In genomic region chr1:200336901-200337391, GRCh38 we compare ENCODE assay signal across 17 cellular contexts.
DNase-seq lines count a peak whose midpoint lies in the region; ATAC-seq and TF ChIP-seq lines count a peak whose summit lies in the region.
"Had no signal": no experiment of that assay in that cellular context is flagged by ENCODE, and none has a peak within 500 bp of the region (broad histone marks: within the 10 kb centered on the region; RNA-seq: fewer than 3 reads in every experiment).

No MANE protein-coding gene starts in this region.

- H3K9me3 ChIP-seq in breast epithelium (no peaks in the 10 kb centered on the region), hepatocyte (ENCODE audit: low read depth) (no peaks in the 10 kb centered on the region), vagina (no peaks in the 10 kb centered on the region)
- H3K9me3 ChIP-seq: spleen had no signal

- POLR2A ChIA-PET in MCF 10A (lab: Yijun Ruan, JAX) (no interaction called here), T-cell (lab: Charles Lee) (no interaction called here)

- H3K9me3 Mint-ChIP-seq in MCF 10A (ENCODE audit: unreplicated experiment) (no peaks in the 10 kb centered on the region), T-cell (no peaks in the 10 kb centered on the region)
- no peaks in the 10 kb centered on the region for H3K9me3 Mint-ChIP-seq in stimulated activated memory B cell treated with anti-CD40 and anti-IgM and Interleukin-4, amounts not matched to agents 10 μg/mL and 1 μg/mL and 100 μg/mL, for 72 hours
- H3K9me3 Mint-ChIP-seq in activated naive CD4-positive, alpha-beta T cell treated with anti-CD3 and anti-CD28 coated beads, Interleukin-2, amount 10 ng/mL, durations not matched to agents 7 days and 5 days: no peaks in the 10 kb centered on the region
- H3K9me3 Mint-ChIP-seq: dendritic cell treated with granulocyte-macrophage colony-stimulating factor and Interleukin-4, amounts not matched to agents 40 ng/mL and 50 ng/mL, for 4 days; immature natural killer cell had no signal

- WGBS in hepatocyte (ENCODE audit: low lambda C conversion rate, missing lambda C conversion rate): 24% methylated on average over 4 of the region's 4 CpGs

- H3K9me2 ChIP-seq in hepatocyte (replicated peaks; ENCODE audit: insufficient read depth): no peaks in the 10 kb centered on the region

- peaks cover 14% of the 10 kb centered on the region for H3K4me1 Mint-ChIP-seq in MCF 10A (ENCODE audit: insufficient read depth, unreplicated experiment)
- peaks cover 28 to 30% (median 29%) of the 10 kb centered on the region in 3 donors for H3K4me1 Mint-ChIP-seq in T-cell
- H3K4me1 Mint-ChIP-seq in stimulated activated memory B cell treated with anti-CD40 and anti-IgM and Interleukin-4, amounts not matched to agents 10 μg/mL and 1 μg/mL and 100 μg/mL, for 72 hours: peaks cover 25% of the 10 kb centered on the region
- peaks cover 24% of the 10 kb centered on the region for H3K4me1 Mint-ChIP-seq in activated naive CD4-positive, alpha-beta T cell treated with anti-CD3 and anti-CD28 coated beads, Interleukin-2, amount 10 ng/mL, durations not matched to agents 7 days and 5 days

- BruUV-seq in MCF 10A (replicated peaks; lab: Mats Ljungman, UMichigan): no TSS peak

- CTCF ChIA-PET in MCF 10A (lab: Yijun Ruan, JAX) (interaction anchor here (0.7 to 1.5 kb wide), 3 partner anchors 18 to 652 kb away, joined by 3 to 4 read pairs (median 4); no protein-coding TSS in a partner anchor), T-cell (lab: Charles Lee) (interaction anchor here in 1 of 2 donors (0.6 kb wide), 1 partner anchor 35 kb away, joined by 3 read pairs; no protein-coding TSS in a partner anchor)
- CTCF ChIA-PET in activated naive CD4-positive, alpha-beta T cell treated with anti-CD3 and anti-CD28 coated beads, Interleukin-2, amount 10 ng/mL, durations not matched to agents 7 days and 5 days (lab: Charles Lee): interaction anchor here (0.8 to 1.5 kb wide), 2 partner anchors 136 to 153 kb away, joined by 3 read pairs; no protein-coding TSS in a partner anchor

- H3K27ac ChIP-seq in breast epithelium (peak overlapping the region in 1 of 2 donors; percentile 44), hepatocyte (peak overlapping the region; percentile 20), vagina (no peak overlapping the region)
- H3K27ac ChIP-seq: foreskin keratinocyte, SK-N-MC had no signal

- intact Hi-C loops in MCF 10A (cut with micrococcal nuclease): no loop called here
- intact Hi-C loops in breast epithelium (cut with DNase I; ENCODE audit: low total_unique reads): no loop called here
- intact Hi-C loops in vagina (cut with DNase I): no loop called here

- no peaks in the 10 kb centered on the region for H3K27me3 ChIP-seq in breast epithelium
- H3K27me3 ChIP-seq in hepatocyte: no peaks in the 10 kb centered on the region
- H3K27me3 ChIP-seq in vagina: no peaks in the 10 kb centered on the region
- H3K27me3 ChIP-seq: foreskin keratinocyte, spleen had no signal

- ATAC-seq in T-cell (replicated peaks in 1 of 4): no peak
- no peak for ATAC-seq in stimulated activated memory B cell treated with anti-CD40 and anti-IgM and Interleukin-4, amounts not matched to agents 10 μg/mL and 1 μg/mL and 100 μg/mL, for 72 hours

- no peak for DNase-seq in MCF 10A (ENCODE audit: unreplicated experiment)
- DNase-seq in breast epithelium (ENCODE audit: low spot score in 2 of 2): no peak
- DNase-seq in T-cell: no peak
- DNase-seq in hepatocyte (ENCODE audit: low spot score): no peak
- no peak for DNase-seq in stimulated activated CD8-positive, alpha-beta memory T cell treated with anti-CD3 and anti-CD28 coated beads, Interleukin-4, amount 100 ng/mL, for 48 hours
- DNase-seq in vagina (ENCODE audit: extremely low spot score in 2 of 2): no peak
- DNase-seq in activated naive CD4-positive, alpha-beta T cell treated with anti-CD3 and anti-CD28 coated beads, Interleukin-2, amount 10 ng/mL, durations not matched to agents 7 days and 5 days: no peak
- DNase-seq: activated T-cell treated with anti-CD3 and anti-CD28 coated beads, Interleukin-2, amount 50 U/mL, for 1 hour; anterior cingulate cortex; immature natural killer cell; NCI-H1694; NK-92 treated with Interleukin-12 subunit alpha and Interleukin-12 subunit beta, amount 100 ng/mL, for 24 hours; spleen had no signal

- no peak overlapping the region for H2AFZ ChIP-seq in hepatocyte

- no peak overlapping the region for H3K4me2 ChIP-seq in hepatocyte

- TF ChIP-seq POLR2A in breast epithelium (IDR thresholded peaks at IDR 0.05) (no peak), vagina (IDR thresholded peaks at IDR 0.05) (no peak)

- H3K27me3 Mint-ChIP-seq in MCF 10A (ENCODE audit: insufficient read depth, unreplicated experiment): no peaks in the 10 kb centered on the region
- H3K27me3 Mint-ChIP-seq in T-cell: no peaks in the 10 kb centered on the region
- H3K27me3 Mint-ChIP-seq in stimulated activated memory B cell treated with anti-CD40 and anti-IgM and Interleukin-4, amounts not matched to agents 10 μg/mL and 1 μg/mL and 100 μg/mL, for 72 hours: no peaks in the 10 kb centered on the region
- H3K27me3 Mint-ChIP-seq in activated naive CD4-positive, alpha-beta T cell treated with anti-CD3 and anti-CD28 coated beads, Interleukin-2, amount 10 ng/mL, durations not matched to agents 7 days and 5 days: peaks cover 8% of the 10 kb centered on the region
- H3K27me3 Mint-ChIP-seq: dendritic cell treated with granulocyte-macrophage colony-stimulating factor and Interleukin-4, amounts not matched to agents 40 ng/mL and 50 ng/mL, for 4 days had no signal

- H3K27ac Mint-ChIP-seq in MCF 10A (ENCODE audit: low read depth, unreplicated experiment): peak overlapping the region; percentile 82
- H3K27ac Mint-ChIP-seq in T-cell: peak overlapping the region; percentile 20 to 68
- peak overlapping the region; percentile 86 for H3K27ac Mint-ChIP-seq in stimulated activated memory B cell treated with anti-CD40 and anti-IgM and Interleukin-4, amounts not matched to agents 10 μg/mL and 1 μg/mL and 100 μg/mL, for 72 hours
- no peak overlapping the region for H3K27ac Mint-ChIP-seq in activated naive CD4-positive, alpha-beta T cell treated with anti-CD3 and anti-CD28 coated beads, Interleukin-2, amount 10 ng/mL, durations not matched to agents 7 days and 5 days
- H3K27ac Mint-ChIP-seq: dendritic cell treated with granulocyte-macrophage colony-stimulating factor and Interleukin-4, amounts not matched to agents 40 ng/mL and 50 ng/mL, for 4 days; immature natural killer cell had no signal

- H3K4me3 Mint-ChIP-seq in MCF 10A (ENCODE audit: unreplicated experiment) (no peak overlapping the region), T-cell (peak overlapping the region in 1 of 3 donors; percentile 45)
- H3K4me3 Mint-ChIP-seq in stimulated activated memory B cell treated with anti-CD40 and anti-IgM and Interleukin-4, amounts not matched to agents 10 μg/mL and 1 μg/mL and 100 μg/mL, for 72 hours: no peak overlapping the region
- no peak overlapping the region for H3K4me3 Mint-ChIP-seq in activated naive CD4-positive, alpha-beta T cell treated with anti-CD3 and anti-CD28 coated beads, Interleukin-2, amount 10 ng/mL, durations not matched to agents 7 days and 5 days
- H3K4me3 Mint-ChIP-seq: dendritic cell treated with granulocyte-macrophage colony-stimulating factor and Interleukin-4, amounts not matched to agents 40 ng/mL and 50 ng/mL, for 4 days; immature natural killer cell had no signal

- H3K4me1 ChIP-seq in breast epithelium (no peaks in the 10 kb centered on the region), hepatocyte (ENCODE audit: insufficient read depth) (peaks cover 5% of the 10 kb centered on the region), vagina (no peaks in the 10 kb centered on the region)

- H3K79me2 ChIP-seq in hepatocyte: no peaks in the 10 kb centered on the region

- H4K20me1 ChIP-seq in hepatocyte (ENCODE audit: insufficient read depth, poor library complexity, severe bottlenecking): no peaks in the 10 kb centered on the region

- H3K4me3 ChIP-seq in breast epithelium (no peak overlapping the region), hepatocyte (no peak overlapping the region), vagina (no peak overlapping the region)
- H3K4me3 ChIP-seq: SK-N-MC had no signal

- TF ChIP-seq CTCF in MCF 10A (IDR thresholded peaks at IDR 0.05; ENCODE audit: unreplicated experiment) (no peak), breast epithelium (IDR thresholded peaks at IDR 0.05) (no peak), hepatocyte (IDR thresholded peaks at IDR 0.05; ENCODE audit: poor library complexity) (no peak), vagina (IDR thresholded peaks at IDR 0.05) (no peak)

- H3K36me3 Mint-ChIP-seq in MCF 10A (ENCODE audit: insufficient read depth, unreplicated experiment) (no peaks in the 10 kb centered on the region), T-cell (no peaks in the 10 kb centered on the region)
- H3K36me3 Mint-ChIP-seq in stimulated activated memory B cell treated with anti-CD40 and anti-IgM and Interleukin-4, amounts not matched to agents 10 μg/mL and 1 μg/mL and 100 μg/mL, for 72 hours: no peaks in the 10 kb centered on the region
- H3K36me3 Mint-ChIP-seq in activated naive CD4-positive, alpha-beta T cell treated with anti-CD3 and anti-CD28 coated beads, Interleukin-2, amount 10 ng/mL, durations not matched to agents 7 days and 5 days: no peaks in the 10 kb centered on the region
- H3K36me3 Mint-ChIP-seq: immature natural killer cell had no signal

- no peaks in the 10 kb centered on the region for H3K36me3 ChIP-seq in breast epithelium
- no peaks in the 10 kb centered on the region for H3K36me3 ChIP-seq in hepatocyte (replicated peaks; ENCODE audit: insufficient read depth, low read depth)
- H3K36me3 ChIP-seq in vagina: no peaks in the 10 kb centered on the region
- H3K36me3 ChIP-seq: spleen had no signal
